In the genomic region with DNA sequence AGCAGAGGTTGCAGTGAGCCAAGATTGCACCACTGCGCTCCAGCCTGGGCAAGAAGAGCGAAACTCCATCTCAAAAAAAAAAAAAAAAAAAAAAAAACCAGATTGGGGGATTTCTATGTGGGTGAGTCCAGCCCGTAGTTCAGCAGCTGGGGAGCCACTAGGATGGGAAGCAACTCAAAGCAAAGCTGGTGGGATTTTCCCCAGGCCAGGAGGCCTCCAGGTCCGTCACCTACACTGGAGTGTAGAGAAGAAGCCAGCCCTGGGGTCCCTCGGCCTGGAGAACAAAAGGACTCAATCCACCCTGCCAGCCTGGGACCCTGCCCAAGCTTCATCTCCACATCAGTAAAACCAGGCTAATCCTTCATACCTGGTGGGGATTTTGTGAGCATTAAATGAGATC, we compare ENCODE assay signal across 23 cellular contexts.
"Had no signal": no experiment of that assay in that cellular context is flagged by ENCODE, and none has a peak within 500 bp of the region (broad histone marks: within the 10 kb centered on the region; RNA-seq: fewer than 3 reads in every experiment).

No MANE protein-coding gene starts in this region.

- H3K36me3 Mint-ChIP-seq: IgD-negative memory B cell had no signal

- H3K9me3 Mint-ChIP-seq: IgD-negative memory B cell had no signal

- H3K27ac Mint-ChIP-seq: IgD-negative memory B cell had no signal

- H3K4me2 ChIP-seq: KMS-11 had no signal

- H3K27ac ChIP-seq: HL-60, KMS-11, SJSA1, SK-N-MC had no signal

- DNase-seq: Kasumi-1, MM.1S, NCI-H1092 treated with DMSO at 0.1 percent for 48 hours, NCI-H1436, NCI-H187, NCI-H2029, NCI-H2081 treated with DMSO at 0.1 percent for 48 hours, NCI-H2171, NCI-H226, NCI-H446, NCI-H510A, NCI-H524 treated with DMSO at 0.1 percent for 48 hours, NCI-H69, NCI-H774, Right ventricle myocardium superior, RPMI8226, SIG-M5 had no signal

- ATAC-seq: K562 had no signal

- H3K9ac ChIP-seq: KMS-11 had no signal

- H3K4me3 ChIP-seq: K562, SJSA1, SK-N-MC had no signal

- H3K4me1 Mint-ChIP-seq: IgD-negative memory B cell had no signal
